ENCODE assay signal across 9 cellular contexts in the genomic region with DNA sequence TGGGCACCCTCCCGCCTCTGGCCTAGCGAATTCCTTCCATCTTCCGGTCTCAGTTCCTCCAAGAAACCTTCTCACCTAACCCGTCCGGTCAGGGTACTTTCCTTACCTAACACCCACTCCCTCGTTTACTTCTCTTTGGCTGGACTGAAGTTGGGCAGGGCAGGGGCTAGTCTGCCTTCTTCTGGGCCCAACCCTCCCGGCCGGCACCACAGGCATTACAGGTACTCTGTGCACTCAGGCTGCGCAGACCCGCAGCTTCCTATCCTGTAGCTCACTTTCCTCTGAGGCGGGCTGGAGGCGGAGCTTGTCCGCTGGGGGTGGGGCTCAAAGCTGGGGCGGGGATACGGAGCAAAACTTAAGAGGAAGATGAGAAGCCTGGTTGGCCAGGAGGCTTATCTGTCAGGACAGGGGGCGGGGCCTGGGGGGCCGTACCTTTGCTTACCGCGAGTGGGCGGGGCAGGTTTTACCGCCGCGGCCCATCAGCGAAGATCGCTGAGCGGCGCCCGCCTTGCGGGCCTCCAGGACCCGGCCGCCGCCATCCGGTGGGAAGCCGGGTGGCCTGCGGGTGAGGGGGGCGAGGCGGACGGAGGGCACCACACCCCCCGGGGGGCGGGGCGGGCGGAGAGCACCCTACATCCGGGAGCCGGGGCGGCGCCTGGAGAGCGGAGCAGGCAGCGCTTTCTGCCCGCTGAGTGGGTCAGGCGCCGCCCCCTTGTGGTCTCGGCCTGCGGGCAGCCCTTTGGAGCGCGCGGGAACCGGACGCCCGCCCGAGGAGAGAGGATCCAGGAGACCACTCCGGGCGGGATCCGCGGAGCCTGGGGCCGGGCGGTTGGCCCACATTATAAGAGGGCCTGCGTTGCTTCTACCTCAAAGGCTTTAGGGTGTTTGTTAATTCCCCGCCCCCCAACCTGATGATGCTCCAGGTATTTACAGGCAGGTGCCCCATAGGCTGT. TPM values are rescaled to one million over a fixed set of nuclear protein-coding genes. Genes with fewer than 3 reads are reported as not detected.
DNase-seq lines count a peak whose midpoint lies in the region; ATAC-seq, FAIRE-seq and TF ChIP-seq lines count a peak whose summit lies in the region.
"Had no signal": no experiment of that assay in that cellular context is flagged by ENCODE, and none has a peak within 500 bp of the region (broad histone marks: within the 10 kb centered on the region; RNA-seq: fewer than 3 reads in every experiment).

No MANE protein-coding gene starts in this region.

- H3K4me1 ChIP-seq in kidney (ENCODE audit: control insufficient read depth in 1 of 2, insufficient read depth in 1 of 2, low read depth in 1 of 2, low read length in 2 of 2), result no peaks in the 10 kb centered on the region

- peak overlapping the region in 1 of 2 donors; percentile 86 for H3K9ac ChIP-seq in kidney (ENCODE audit: low read length in 2 of 2)

- peak; percentile 87 for DNase-seq in AG10803 (ENCODE audit: low read depth)
- peak; percentile 99 for DNase-seq in NCI-H345 treated with DMSO at 0.1 percent for 48 hours (lab: John Stamatoyannopoulos, UW; ENCODE audit: unreplicated experiment)
- peak; percentile 98 for DNase-seq in cerebellum (ENCODE audit: low spot score)
- peak; percentile 99 for DNase-seq in kidney
- peak; percentile 96 to 98 for DNase-seq in stimulated activated CD4-positive, alpha-beta T cell treated with anti-CD3 and anti-CD28 coated beads, Interleukin-15, amount 100 ng/mL, for 1 hour (ENCODE audit: low read depth in 1 of 2, low spot score in 1 of 2)

- no peak for FAIRE-seq in kidney (lab: Jason Lieb, UNC)

- H3K9me3 ChIP-seq in kidney (ENCODE audit: control insufficient read depth in 1 of 2, low read length in 2 of 2), result no peaks in the 10 kb centered on the region

- TF ChIP-seq CTCF in AG10803 (conservative IDR thresholded peaks at IDR 0.05; ENCODE audit: low read length), result peak; percentile 13; the same call in 1 of the 2 replicates
- TF ChIP-seq CTCF in kidney (IDR thresholded peaks at IDR 0.05; ENCODE audit: borderline replicate concordance, extremely low read depth, insufficient read depth), result peak; percentile 48

- H3K4me3 ChIP-seq in AG10803 (ENCODE audit: low read length), result peak overlapping the region; percentile 58
- H3K4me3 ChIP-seq in kidney (ENCODE audit: low read length in 2 of 2), result peak overlapping the region; percentile 90 to 92

- H3K36me3 ChIP-seq in kidney (ENCODE audit: control insufficient read depth in 1 of 2, insufficient read depth in 2 of 2, low read length in 2 of 2), result no peaks in the 10 kb centered on the region

- H3K27ac ChIP-seq in kidney (ENCODE audit: low read depth in 2 of 2, low read length in 2 of 2), result peak overlapping the region; percentile 89 to 93

- ATAC-seq in GM19025 (IDR thresholded peaks at IDR 0.05; ENCODE audit: low read depth, unreplicated experiment) (peak; percentile 91), HG03342 (IDR thresholded peaks at IDR 0.05; ENCODE audit: unreplicated experiment) (peak; percentile 95)
- peak; percentile 91 to 92 for ATAC-seq in activated CD4-positive, CD25-positive, alpha-beta regulatory T cell treated with anti-CD3 and anti-CD28 coated beads, Interleukin-2, amount 50 U/mL, for 24 hours

- intact Hi-C loops in kidney (cut with DNase I), result no loop called here

RNA-seq across cellular contexts. Expression of gene ZNF648, which starts 31.9 kb away (rescaled TPM):
- total RNA-seq in cerebellum (0.82 TPM), kidney (not detected)
- polyA plus RNA-seq in kidney (ENCODE audit: insufficient read depth, low read depth, low replicate concordance), result not detected
- total RNA-seq: T-helper 2 cell treated with Interferon-gamma antibody and Interleukin-4, amounts not matched to agents 100 ng/mL and 5 ng/mL, for 36 hours had no signal

Comparison
In these comparisons a context has a peak if more than half of its experiments do, and no peak if none do; other contexts are left out.
1. Peak in every context shown above with its lines: DNase-seq, ATAC-seq, H3K4me3 ChIP-seq and H3K27ac ChIP-seq.